Comparison of ENCODE assay signal across 8 cellular contexts in the genomic region with DNA sequence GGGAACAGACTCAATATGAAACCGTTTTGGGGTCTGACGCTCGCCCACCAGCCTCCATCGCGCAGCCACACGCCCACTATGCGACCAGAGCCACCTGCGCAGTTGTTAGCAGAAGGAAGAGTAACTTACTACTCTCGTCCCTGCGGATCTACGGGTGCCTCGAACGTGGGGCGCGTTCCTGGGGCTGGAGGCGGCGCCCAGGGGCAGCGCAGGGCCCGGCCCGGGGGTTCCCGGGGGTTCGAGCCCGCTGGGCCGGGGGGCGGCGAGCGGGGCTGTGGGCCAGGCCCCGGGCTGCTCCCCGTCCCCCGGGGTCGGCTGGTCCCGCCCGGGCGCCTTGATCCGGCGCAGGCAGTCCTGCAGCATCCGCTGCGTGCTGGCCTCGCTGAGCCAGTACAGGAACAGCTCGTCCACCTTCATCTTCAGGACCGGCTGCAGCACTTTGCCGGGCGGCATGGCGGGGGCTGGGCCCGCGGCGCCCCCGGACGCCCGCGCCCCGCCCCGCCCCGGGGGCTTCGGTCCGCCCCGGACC. TPM values are rescaled to one million over a fixed set of nuclear protein-coding genes. Genes with fewer than 3 reads are reported as not detected.
DNase-seq lines count a peak whose midpoint lies in the region; ATAC-seq and TF ChIP-seq lines count a peak whose summit lies in the region.

No MANE protein-coding gene starts in this region.

- TF ChIP-seq POLR2A in prostate gland (IDR thresholded peaks at IDR 0.05), result no peak

- H3K36me3 ChIP-seq in prostate gland, result no peaks in the 10 kb centered on the region

- ATAC-seq in GM18520 (IDR thresholded peaks at IDR 0.05; ENCODE audit: unreplicated experiment) (peak; percentile 19), HG02885 (IDR thresholded peaks at IDR 0.05; ENCODE audit: poor library complexity, unreplicated experiment) (peak; percentile 35)

- peak overlapping the region; percentile 99 for H3K27ac ChIP-seq in prostate gland

- intact Hi-C loops in prostate gland (cut with DNase I), result no loop called here

- no peaks in the 10 kb centered on the region for H3K27me3 ChIP-seq in prostate gland (replicated peaks; ENCODE audit: insufficient read depth)

- TF ChIP-seq CTCF in WI38 (IDR thresholded peaks at IDR 0.05; ENCODE audit: low read depth, low read length), result no peak
- TF ChIP-seq CTCF in epithelial cell of esophagus (IDR thresholded peaks at IDR 0.05; ENCODE audit: insufficient read depth, low read depth, low read length, missing control alignments), result no peak
- TF ChIP-seq CTCF in prostate gland (IDR thresholded peaks at IDR 0.05), result no peak

- H3K9me3 ChIP-seq in prostate gland, result no peaks in the 10 kb centered on the region

- WGBS in prostate gland, result under 1% methylated on average over 26 of the region's 57 CpGs

- peak overlapping the region; percentile 83 for H3K4me3 ChIP-seq in WI38 (ENCODE audit: low read depth, low read length)
- H3K4me3 ChIP-seq in epithelial cell of esophagus (ENCODE audit: low read length), result peak overlapping the region; percentile 78
- H3K4me3 ChIP-seq in prostate gland, result peak overlapping the region; percentile 85 to 95

- DNase-seq in epithelial cell of esophagus (ENCODE audit: low read depth) (no peak), prostate gland (ENCODE audit: low spot score) (no peak), 8988T (no peak), amniotic stem cell (lab: John Stamatoyannopoulos, UW) (no peak), NCI-H1694 treated with DMSO at 0.1 percent for 48 hours (lab: John Stamatoyannopoulos, UW) (no peak)

- H3K4me1 ChIP-seq in prostate gland (replicated peaks), result no peaks in the 10 kb centered on the region

RNA-seq across cellular contexts. Expression of a gene that starts 0.4 kb away (rescaled TPM):
- total RNA-seq in prostate gland, result 10 to 100 TPM; 20.6 to 73.2 TPM
